In the genomic region with DNA sequence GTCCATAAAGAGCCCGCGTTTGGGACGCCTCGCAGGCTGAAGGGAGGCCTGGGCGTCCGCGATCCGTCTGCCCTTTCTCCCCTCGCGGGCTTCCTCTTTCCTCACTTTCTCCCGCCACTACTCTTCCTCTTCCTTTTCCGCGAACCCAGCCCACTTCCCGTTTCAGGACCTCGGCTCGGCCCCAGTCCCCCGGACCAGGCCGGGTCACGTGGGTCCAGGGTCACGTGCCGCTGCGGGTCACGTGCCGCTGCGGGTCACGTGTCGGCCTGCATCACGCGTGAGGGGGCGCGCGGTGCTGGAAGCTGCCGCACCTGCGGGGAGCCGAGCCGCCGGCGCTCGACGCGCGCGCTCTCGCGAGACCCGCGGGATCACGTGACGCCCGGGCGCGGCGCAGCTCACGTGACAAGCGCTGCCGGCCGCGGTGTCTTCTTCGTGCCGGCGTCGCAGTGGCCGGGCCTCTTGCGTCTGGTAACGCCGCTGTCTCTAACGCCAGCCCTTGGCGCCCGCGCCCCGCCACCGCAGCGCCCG, we compare ENCODE assay signal across 8 cellular contexts. TPM values are rescaled to one million over a fixed set of nuclear protein-coding genes. Genes with fewer than 3 reads are reported as not detected.
DNase-seq lines count a peak whose midpoint lies in the region; ATAC-seq and TF ChIP-seq lines count a peak whose summit lies in the region.

A gene with protein sequence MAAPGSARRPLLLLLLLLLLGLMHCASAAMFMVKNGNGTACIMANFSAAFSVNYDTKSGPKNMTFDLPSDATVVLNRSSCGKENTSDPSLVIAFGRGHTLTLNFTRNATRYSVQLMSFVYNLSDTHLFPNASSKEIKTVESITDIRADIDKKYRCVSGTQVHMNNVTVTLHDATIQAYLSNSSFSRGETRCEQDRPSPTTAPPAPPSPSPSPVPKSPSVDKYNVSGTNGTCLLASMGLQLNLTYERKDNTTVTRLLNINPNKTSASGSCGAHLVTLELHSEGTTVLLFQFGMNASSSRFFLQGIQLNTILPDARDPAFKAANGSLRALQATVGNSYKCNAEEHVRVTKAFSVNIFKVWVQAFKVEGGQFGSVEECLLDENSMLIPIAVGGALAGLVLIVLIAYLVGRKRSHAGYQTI (plus strand): TSS at position 398 of the 528 bp plus-strand sequence. CDS start 196 bp downstream, outside the sequence.

- H3K9me3 Mint-ChIP-seq in T-helper 1 cell treated with Interleukin-12 subunit alpha and Interleukin-12 subunit beta and Interleukin-4 antibody, amounts not matched to agents 30 μg/mL and 1 μg/mL, for 36 hours = no peaks in the 10 kb centered on the region

- peak in 2 of 4 donors; percentile 80 to 97 for TF ChIP-seq EP300 in upper lobe of left lung (IDR thresholded peaks at IDR 0.05)

- TF ChIP-seq CTCF in upper lobe of left lung (IDR thresholded peaks at IDR 0.05) = peak in 3 of 6 experiments; percentile 60 to 62 (median 62)

- H3K27ac Mint-ChIP-seq in T-helper 1 cell treated with Interleukin-12 subunit alpha and Interleukin-12 subunit beta and Interleukin-4 antibody, amounts not matched to agents 30 μg/mL and 1 μg/mL, for 36 hours = peak within 1 kb of the TSS; percentile 99

- ATAC-seq in GM18498 (IDR thresholded peaks at IDR 0.05; ENCODE audit: unreplicated experiment) = peak; percentile 85
- peak; percentile 83 for ATAC-seq in HG02885 (IDR thresholded peaks at IDR 0.05; ENCODE audit: poor library complexity, unreplicated experiment)
- ATAC-seq in left cardiac atrium = peak; percentile 94 to 96
- ATAC-seq in upper lobe of left lung (ENCODE audit: low FRiP score in 2 of 2) = peak; percentile 91 to 94

- H3K4me1 ChIP-seq in upper lobe of left lung = peaks cover 16 to 39% (median 29%) of the 10 kb centered on the region in 4 donors

- peaks cover 27% of the 10 kb centered on the region for H3K4me1 Mint-ChIP-seq in T-helper 1 cell treated with Interleukin-12 subunit alpha and Interleukin-12 subunit beta and Interleukin-4 antibody, amounts not matched to agents 30 μg/mL and 1 μg/mL, for 36 hours (ENCODE audit: low read depth)

- H3K4me3 ChIP-seq in upper lobe of left lung = peak within 1 kb of the TSS; percentile 65 to 96 (median 94)

- H3K9me3 ChIP-seq in upper lobe of left lung = no peaks in the 10 kb centered on the region

- intact Hi-C loops in left cardiac atrium (cut with DNase I) = no loop called here
- intact Hi-C loops in posterior vena cava (cut with DNase I) = no loop called here

- H3K27me3 Mint-ChIP-seq in T-helper 1 cell treated with Interleukin-12 subunit alpha and Interleukin-12 subunit beta and Interleukin-4 antibody, amounts not matched to agents 30 μg/mL and 1 μg/mL, for 36 hours (ENCODE audit: low read depth) = peaks cover 43% of the 10 kb centered on the region

- WGBS in upper lobe of left lung, 2 donors = 0 to 1% methylated on average over 23 to 41 of the region's 74 CpGs

- peaks cover 6% of the 10 kb centered on the region for H3K36me3 Mint-ChIP-seq in T-helper 1 cell treated with Interleukin-12 subunit alpha and Interleukin-12 subunit beta and Interleukin-4 antibody, amounts not matched to agents 30 μg/mL and 1 μg/mL, for 36 hours (ENCODE audit: low read depth)

- peak within 1 kb of the TSS; percentile 97 for H3K4me3 Mint-ChIP-seq in T-helper 1 cell treated with Interleukin-12 subunit alpha and Interleukin-12 subunit beta and Interleukin-4 antibody, amounts not matched to agents 30 μg/mL and 1 μg/mL, for 36 hours

- H3K27ac ChIP-seq in upper lobe of left lung = peak within 1 kb of the TSS; percentile 89 to 92 (median 91)

- no peaks in the 10 kb centered on the region for H3K27me3 ChIP-seq in upper lobe of left lung

- DNase-seq in NCI-H1694 treated with DMSO at 0.1 percent for 48 hours (lab: John Stamatoyannopoulos, UW) (peak; percentile 82), amniotic stem cell (lab: John Stamatoyannopoulos, UW) (peak; percentile 86), left cardiac atrium (peak; percentile 99), posterior vena cava (ENCODE audit: low spot score) (peak; percentile 100), upper lobe of left lung (peak; percentile 94 to 100)

- H3K36me3 ChIP-seq in upper lobe of left lung = no peaks in the 10 kb centered on the region

- peak in 3 of 4 donors; percentile 59 to 89 (median 75) for TF ChIP-seq POLR2A in upper lobe of left lung (IDR thresholded peaks at IDR 0.05)

RNA-seq across cellular contexts. Expression of the gene that starts here (rescaled TPM):
- total RNA-seq in left cardiac atrium = 100 to 1,000 TPM; 122 to 128 TPM
- 100 to 1,000 TPM; 146 to 197 TPM for total RNA-seq in posterior vena cava
- total RNA-seq in upper lobe of left lung = 100 to 1,000 TPM in 5 of 6 donors, 10 to 100 TPM in 1; 80.7 to 394 (median 236) TPM

Comparison
In these comparisons a context has a peak if more than half of its experiments do, and no peak if none do; other contexts are left out.
1. Peak in every context shown above with its lines: DNase-seq, ATAC-seq, H3K4me3 ChIP-seq and H3K27ac ChIP-seq.